ENCODE assay signal across 8 cellular contexts in the genomic region with DNA sequence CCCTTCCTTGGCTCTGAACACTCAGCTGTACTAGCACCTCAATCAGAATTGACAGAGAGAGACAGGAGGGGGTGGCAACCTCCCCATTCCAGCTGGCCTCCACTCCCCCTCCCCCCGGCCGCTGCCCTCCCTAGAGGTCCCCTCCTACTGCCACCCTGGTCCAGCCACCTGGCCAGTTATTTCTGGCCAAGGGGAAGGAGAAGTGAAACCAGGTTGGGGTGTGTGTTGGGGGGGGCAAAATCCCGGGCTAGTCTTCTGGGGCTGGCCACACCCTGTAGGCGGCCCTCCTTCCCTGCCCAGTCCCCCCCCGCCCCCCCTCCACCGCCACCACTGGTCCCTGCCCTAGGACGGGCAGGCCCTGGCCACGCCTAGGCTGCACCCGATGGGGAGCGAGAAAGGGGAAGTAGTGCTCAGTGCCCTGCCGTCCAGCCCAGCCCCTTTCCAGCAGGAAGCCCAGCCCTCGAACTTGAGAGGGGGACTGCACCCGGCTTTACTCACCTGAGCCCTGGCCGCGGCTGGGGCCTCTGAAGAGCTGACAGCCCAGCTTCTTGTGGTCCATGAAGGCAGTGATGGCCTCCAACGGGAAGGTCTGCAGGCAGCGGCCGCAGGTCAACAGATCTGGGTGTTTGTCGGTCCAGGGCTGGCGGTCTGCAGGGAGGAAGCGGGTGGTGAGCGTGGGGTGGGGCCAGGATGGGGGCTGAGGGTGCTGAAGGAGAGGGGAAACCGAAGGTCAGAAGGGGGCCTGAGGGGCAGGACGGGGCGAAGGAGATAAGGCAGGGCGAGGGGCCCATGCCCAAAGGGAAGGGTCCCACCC. TPM values are rescaled to one million over a fixed set of nuclear protein-coding genes. Genes with fewer than 3 reads are reported as not detected.
A peak's percentile ranks its signal among the peaks of the same experiment; 100 is the strongest.
DNase-seq lines count a peak whose midpoint lies in the region; ATAC-seq and TF ChIP-seq lines count a peak whose summit lies in the region.

No MANE protein-coding gene starts in this region.

- H3K27me3 ChIP-seq in brain microvascular endothelial cell (replicated peaks) (no peaks in the 10 kb centered on the region), iPS-20b (ENCODE audit: insufficient read depth, low read length) (peaks cover 5% of the 10 kb centered on the region; the same call in 1 of the 2 replicates), skeletal muscle tissue (ENCODE audit: control insufficient read depth in 3 of 3, insufficient read depth in 3 of 3, low read length in 3 of 3) (no peaks in the 10 kb centered on the region)

- no peak overlapping the region for H3K4me3 Mint-ChIP-seq in endothelial cell (ENCODE audit: unreplicated experiment)

- no peaks in the 10 kb centered on the region for H3K9me3 Mint-ChIP-seq in endothelial cell (ENCODE audit: unreplicated experiment)

- TF ChIP-seq CTCF in GM20000 (IDR thresholded peaks at IDR 0.05; ENCODE audit: extremely low read depth, missing control alignments) (no peak), brain microvascular endothelial cell (IDR thresholded peaks at IDR 0.05; ENCODE audit: low read depth, low read length, missing control alignments) (no peak), endothelial cell (IDR thresholded peaks at IDR 0.05; ENCODE audit: unreplicated experiment) (no peak)

- H3K27ac ChIP-seq in brain microvascular endothelial cell, result no peak overlapping the region
- no peak overlapping the region for H3K27ac ChIP-seq in iPS-20b (ENCODE audit: low read length)
- peak overlapping the region; percentile 30 for H3K27ac ChIP-seq in skeletal muscle tissue (ENCODE audit: low read depth, low read length)

- H3K36me3 Mint-ChIP-seq in endothelial cell (ENCODE audit: low read depth, unreplicated experiment), result peaks cover 2% of the 10 kb centered on the region

- DNase-seq in G401 (ENCODE audit: low spot score) (peak; percentile 80), GM20000 (ENCODE audit: low spot score) (peak; percentile 98), RPMI7951 (ENCODE audit: low read depth) (peak; percentile 84), brain microvascular endothelial cell (no peak), endothelial cell (ENCODE audit: low spot score) (no peak)

- H3K36me3 ChIP-seq in brain microvascular endothelial cell (replicated peaks) (peaks cover 9% of the 10 kb centered on the region), iPS-20b (ENCODE audit: insufficient read depth, low read depth, low read length) (peaks cover 25% of the 10 kb centered on the region), skeletal muscle tissue (ENCODE audit: control insufficient read depth in 3 of 3, insufficient read depth in 3 of 3, low read length in 3 of 3) (peaks cover 6 to 10% (median 8%) of the 10 kb centered on the region in 3 donors)

- H3K9ac ChIP-seq in iPS-20b (ENCODE audit: low read depth, low read length) (peak overlapping the region; percentile 70; the same call in 1 of the 2 replicates), skeletal muscle tissue (ENCODE audit: low read depth in 1 of 3, low read length in 3 of 3) (peak overlapping the region in 2 of 3 donors; percentile 20 to 33)

- peaks cover 8% of the 10 kb centered on the region for H3K4me1 Mint-ChIP-seq in endothelial cell (ENCODE audit: unreplicated experiment)

- ATAC-seq in HG03558 (IDR thresholded peaks at IDR 0.05; ENCODE audit: extremely low read depth, unreplicated experiment), result peak; percentile 27

- H3K4me3 ChIP-seq in brain microvascular endothelial cell (ENCODE audit: low read depth, low read length), result peak overlapping the region; percentile 51
- peak overlapping the region; percentile 84 for H3K4me3 ChIP-seq in iPS-20b (ENCODE audit: low read length)
- H3K4me3 ChIP-seq in skeletal muscle tissue (ENCODE audit: low read length in 3 of 3), result peak overlapping the region; percentile 48 to 66 (median 65)

- H3K4me1 ChIP-seq in iPS-20b (ENCODE audit: insufficient read depth, low read length), result peaks cover 22% of the 10 kb centered on the region
- peaks cover 21 to 32% (median 22%) of the 10 kb centered on the region in 3 donors for H3K4me1 ChIP-seq in skeletal muscle tissue (ENCODE audit: control insufficient read depth in 3 of 3, insufficient read depth in 3 of 3, low read length in 3 of 3)

- H3K27me3 Mint-ChIP-seq in endothelial cell (ENCODE audit: unreplicated experiment), result peaks cover 11% of the 10 kb centered on the region

- H3K9me3 ChIP-seq in iPS-20b (ENCODE audit: insufficient read depth, low read depth, low read length), result no peaks in the 10 kb centered on the region
- H3K9me3 ChIP-seq in skeletal muscle tissue (ENCODE audit: control insufficient read depth in 3 of 3, low read length in 3 of 3), result no peaks in the 10 kb centered on the region

- no peak overlapping the region for H3K27ac Mint-ChIP-seq in endothelial cell (ENCODE audit: unreplicated experiment)

- in situ Hi-C loops in G401 (cut with HindIII; ENCODE audit: low sequenced_read_pairs), result no loop called here
- in situ Hi-C loops in brain microvascular endothelial cell (cut with HindIII; ENCODE audit: low pct_ligation_motif_present, low sequenced_read_pairs), result no loop called here

RNA-seq across cellular contexts. Expression of gene ZNF296, which starts 0.9 kb away (rescaled TPM):
- not detected in 2 replicates for total RNA-seq in G401 (2014; rRNA removed; shearing (Covaris generic))
- total RNA-seq in RPMI7951 (2014; rRNA removed; shearing (Covaris generic)), result 0.48 and 0.59 TPM in 2 replicates
- not detected for total RNA-seq in skeletal muscle tissue
- 0.54 TPM for total RNA-seq in endothelial cell (ENCODE audit: unreplicated experiment)

RNA-seq across cellular contexts. Expression of gene GEMIN7, which starts 3.6 kb away (rescaled TPM):
- total RNA-seq in G401 (2014; rRNA removed; shearing (Covaris generic)), result 93.1 and 100 TPM in 2 replicates
- 55.1 and 62.7 TPM in 2 replicates for total RNA-seq in RPMI7951 (2014; rRNA removed; shearing (Covaris generic))
- 16.7 TPM for total RNA-seq in skeletal muscle tissue
- total RNA-seq in endothelial cell (ENCODE audit: unreplicated experiment), result 30.8 TPM

RNA-seq across cellular contexts. Expression of gene PPP1R37, which starts 17.6 kb away (rescaled TPM):
- total RNA-seq in G401 (2014; rRNA removed; shearing (Covaris generic)), result 28.6 and 42.6 TPM in 2 replicates
- 17.2 and 30.5 TPM in 2 replicates for total RNA-seq in RPMI7951 (2014; rRNA removed; shearing (Covaris generic))
- total RNA-seq in skeletal muscle tissue, result 16.2 TPM
- total RNA-seq in endothelial cell (ENCODE audit: unreplicated experiment), result 34.7 TPM

RNA-seq across cellular contexts. Expression of gene CLASRP, which starts 36.6 kb away (rescaled TPM):
- total RNA-seq in G401 (2014; rRNA removed; shearing (Covaris generic)), result 12.1 and 23.8 TPM in 2 replicates
- total RNA-seq in RPMI7951 (2014; rRNA removed; shearing (Covaris generic)), result 11.5 and 12.1 TPM in 2 replicates
- total RNA-seq in skeletal muscle tissue (7.8 TPM), endothelial cell (ENCODE audit: unreplicated experiment) (72.2 TPM)

Comparison
In these comparisons a context has a peak if more than half of its experiments do, and no peak if none do; other contexts are left out.
1. DNase-seq: peak in G401 (single experiment), GM20000 (single experiment) and RPMI7951 (single experiment); none in brain microvascular endothelial cell (single experiment) and endothelial cell (single experiment).
2. Peak in every context shown above with its lines, with median percentiles within 50 percentile points of each other: H3K4me3 ChIP-seq.